Comparison of ENCODE assay signal across 6 cellular contexts in the genomic region with DNA sequence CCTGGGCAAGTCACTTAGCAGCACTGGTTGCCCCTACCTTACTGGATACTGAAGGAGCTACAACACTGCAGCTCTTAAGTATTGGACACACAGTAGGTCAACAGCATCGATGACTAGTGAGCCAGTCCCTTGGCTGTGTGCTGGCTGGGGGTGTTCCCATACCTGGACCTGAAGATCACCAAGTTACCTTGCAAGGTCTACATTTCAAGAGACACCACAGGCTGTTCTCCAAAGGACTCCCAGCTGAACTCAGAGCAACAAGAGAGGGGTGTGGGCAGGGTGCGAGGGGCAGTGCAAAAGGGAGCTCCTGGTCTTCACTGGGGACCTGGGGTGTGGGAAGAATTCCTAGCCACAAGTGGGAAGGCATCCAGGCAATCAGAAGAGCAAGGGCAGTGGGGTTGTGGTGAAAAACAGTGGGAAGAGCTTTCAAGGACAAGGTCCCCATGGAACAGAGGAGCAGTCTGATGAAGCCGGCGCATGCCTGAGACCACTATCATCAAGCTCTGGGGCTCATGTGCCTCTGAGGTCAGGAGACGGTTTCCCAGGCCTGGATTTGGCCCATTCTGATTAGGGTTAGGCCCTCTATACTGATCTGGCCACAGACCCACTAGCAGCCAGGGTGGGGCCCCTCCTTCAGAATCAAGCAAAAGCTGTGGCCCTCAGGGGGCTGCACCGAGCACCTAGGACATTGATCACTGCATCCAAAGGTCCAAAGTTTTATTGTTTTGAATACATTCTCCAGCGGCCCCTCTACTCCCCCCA. TPM values are rescaled to one million over a fixed set of nuclear protein-coding genes. Genes with fewer than 3 reads are reported as not detected.
A peak's percentile ranks its signal among the peaks of the same experiment; 100 is the strongest.
DNase-seq lines count a peak whose midpoint lies in the region; ATAC-seq and TF ChIP-seq lines count a peak whose summit lies in the region.

No MANE protein-coding gene starts in this region.

- no peaks in the 10 kb centered on the region for H3K9me3 ChIP-seq in esophagus squamous epithelium

- peaks cover 27 to 87% (median 33%) of the 10 kb centered on the region in 3 donors for H3K4me1 ChIP-seq in esophagus squamous epithelium

- no peaks in the 10 kb centered on the region for H3K27me3 ChIP-seq in esophagus squamous epithelium

- TF ChIP-seq CTCF in esophagus squamous epithelium (IDR thresholded peaks at IDR 0.05), result no peak

- H3K27ac ChIP-seq in esophagus squamous epithelium (peak overlapping the region in 3 of 4 donors; percentile 46 to 98 (median 62)), temporal lobe (ENCODE audit: low read depth, low read length) (peak overlapping the region; percentile 93)

- no peak for TF ChIP-seq POLR2A in esophagus squamous epithelium (IDR thresholded peaks at IDR 0.05)

- intact Hi-C loops in esophagus squamous epithelium (cut with DNase I), result loop anchor here (10.0 kb wide), 1 partner anchor 48 kb away; no protein-coding TSS in a partner anchor

- no peak overlapping the region for H3K4me3 ChIP-seq in esophagus squamous epithelium

- no peaks in the 10 kb centered on the region for H3K9me3 Mint-ChIP-seq in activated T-cell treated with anti-CD3 and anti-CD28 coated beads, Interleukin-2, amount 50 U/mL, for 72 hours

- no peak overlapping the region for H3K4me3 Mint-ChIP-seq in activated T-cell treated with anti-CD3 and anti-CD28 coated beads, Interleukin-2, amount 50 U/mL, for 72 hours

- no peak for ATAC-seq in activated T-cell treated with anti-CD3 and anti-CD28 coated beads, Interleukin-2, amount 50 U/mL, for 72 hours (replicated peaks in 1 of 2)
- no peak for ATAC-seq in HG03135 (IDR thresholded peaks at IDR 0.05; ENCODE audit: unreplicated experiment)

- peaks cover 4 to 22% (median 6%) of the 10 kb centered on the region in 3 donors for H3K36me3 ChIP-seq in esophagus squamous epithelium

- DNase-seq in activated T-cell treated with anti-CD3 and anti-CD28 coated beads, Interleukin-2, amount 50 U/mL, for 72 hours, result no peak
- no peak for DNase-seq in activated T-cell treated with anti-CD3 and anti-CD28 coated beads, Interleukin-2, amount 50 U/mL, for 48 hours
- DNase-seq in esophagus squamous epithelium (lab: John Stamatoyannopoulos, UW) (no peak), ecto neural progenitor cell (ENCODE audit: low spot score) (no peak)

- peak overlapping the region; percentile 7 for H3K27ac Mint-ChIP-seq in activated T-cell treated with anti-CD3 and anti-CD28 coated beads, Interleukin-2, amount 50 U/mL, for 72 hours

- H3K27me3 Mint-ChIP-seq in activated T-cell treated with anti-CD3 and anti-CD28 coated beads, Interleukin-2, amount 50 U/mL, for 72 hours (ENCODE audit: low read depth), result no peaks in the 10 kb centered on the region

- H3K4me1 Mint-ChIP-seq in activated T-cell treated with anti-CD3 and anti-CD28 coated beads, Interleukin-2, amount 50 U/mL, for 72 hours (ENCODE audit: low read depth), result peaks cover 55% of the 10 kb centered on the region

- no peaks in the 10 kb centered on the region for H3K36me3 Mint-ChIP-seq in activated T-cell treated with anti-CD3 and anti-CD28 coated beads, Interleukin-2, amount 50 U/mL, for 72 hours (ENCODE audit: insufficient read depth in 2 of 2)

- WGBS in esophagus squamous epithelium, 2 donors, result 55 to 68% methylated on average over 6 to 7 of the region's 7 CpGs

RNA-seq across cellular contexts. Expression of a gene that starts 4.6 kb away (rescaled TPM):
- 10 to 100 TPM; 39.6 to 43.2 TPM for total RNA-seq in activated T-cell treated with anti-CD3 and anti-CD28 coated beads, Interleukin-2, amount 50 U/mL, for 72 hours
- 10 to 100 TPM; 15.9 to 29.6 (median 26.5) TPM for total RNA-seq in esophagus squamous epithelium
- 57.0 TPM for total RNA-seq in temporal lobe

RNA-seq across cellular contexts. Expression of a gene that starts 7.9 kb away (rescaled TPM):
- 10 to 100 TPM; 65.7 to 75.6 TPM for total RNA-seq in activated T-cell treated with anti-CD3 and anti-CD28 coated beads, Interleukin-2, amount 50 U/mL, for 72 hours
- total RNA-seq in esophagus squamous epithelium, result 10 to 100 TPM; 13.3 to 32.5 (median 21.0) TPM
- total RNA-seq in temporal lobe, result 5.7 TPM

RNA-seq across cellular contexts. Expression of a gene that starts 22.0 kb away (rescaled TPM):
- total RNA-seq in activated T-cell treated with anti-CD3 and anti-CD28 coated beads, Interleukin-2, amount 50 U/mL, for 72 hours, result 10 to 100 TPM; 90.1 to 95.0 TPM
- total RNA-seq in esophagus squamous epithelium (10 to 100 TPM; 25.1 to 54.9 (median 27.9) TPM), temporal lobe (29.7 TPM)

RNA-seq across cellular contexts. Expression of a gene that starts 26.9 kb away (rescaled TPM):
- total RNA-seq in activated T-cell treated with anti-CD3 and anti-CD28 coated beads, Interleukin-2, amount 50 U/mL, for 72 hours, result 10 to 100 TPM; 11.4 to 11.9 TPM
- total RNA-seq in esophagus squamous epithelium, result 1 to 10 TPM; 3.8 to 6.3 (median 4.0) TPM
- 3.7 TPM for total RNA-seq in temporal lobe

RNA-seq across cellular contexts. Expression of a gene that starts 29.6 kb away (rescaled TPM):
- total RNA-seq in activated T-cell treated with anti-CD3 and anti-CD28 coated beads, Interleukin-2, amount 50 U/mL, for 72 hours, result 10 to 100 TPM; 28.8 to 31.6 TPM
- 10 to 100 TPM; 23.2 to 30.2 (median 27.8) TPM for total RNA-seq in esophagus squamous epithelium
- 15.0 TPM for total RNA-seq in temporal lobe
